15 cellular contexts compared by ENCODE assay signal in genomic region chr15:70556376-70556775, GRCh38.
DNase-seq lines count a peak whose midpoint lies in the region; ATAC-seq and TF ChIP-seq lines count a peak whose summit lies in the region.
"Had no signal": no experiment of that assay in that cellular context is flagged by ENCODE, and none has a peak within 500 bp of the region (broad histone marks: within the 10 kb centered on the region; RNA-seq: fewer than 3 reads in every experiment).

No MANE protein-coding gene starts in this region.

- H3K4me3 ChIP-seq in GM23338 = no peak overlapping the region
- no peak overlapping the region for H3K4me3 ChIP-seq in thymus (ENCODE audit: low read length)
- H3K4me3 ChIP-seq: HAP-1 had no signal

- H3K27me3 Mint-ChIP-seq in activated CD8-positive, alpha-beta memory T cell treated with anti-CD3 and anti-CD28 coated beads, Interleukin-2, amount 10 ng/mL, durations not matched to agents 7 days and 5 days = peaks cover 10% of the 10 kb centered on the region
- no peaks in the 10 kb centered on the region for H3K27me3 Mint-ChIP-seq in GM23338 (ENCODE audit: insufficient read depth, low read depth, poor library complexity)

- H3K9me3 Mint-ChIP-seq in activated CD8-positive, alpha-beta memory T cell treated with anti-CD3 and anti-CD28 coated beads, Interleukin-2, amount 10 ng/mL, durations not matched to agents 7 days and 5 days (ENCODE audit: low read depth) = no peaks in the 10 kb centered on the region
- no peaks in the 10 kb centered on the region for H3K9me3 Mint-ChIP-seq in GM23338

- H3K4me1 Mint-ChIP-seq in activated CD8-positive, alpha-beta memory T cell treated with anti-CD3 and anti-CD28 coated beads, Interleukin-2, amount 10 ng/mL, durations not matched to agents 7 days and 5 days = no peaks in the 10 kb centered on the region
- no peaks in the 10 kb centered on the region for H3K4me1 Mint-ChIP-seq in GM23338

- 92% methylated on average over 4 of the region's 4 CpGs for WGBS in thymus

- H4K20me1 ChIP-seq in GM23338 (replicated peaks; ENCODE audit: insufficient read depth) = no peaks in the 10 kb centered on the region

- no peak for ATAC-seq in activated CD8-positive, alpha-beta memory T cell treated with anti-CD3 and anti-CD28 coated beads, Interleukin-2, amount 10 ng/mL, durations not matched to agents 7 days and 5 days
- ATAC-seq in GM23338 (no peak), HG03196 (IDR thresholded peaks at IDR 0.05; ENCODE audit: unreplicated experiment) (no peak), HG03565 (IDR thresholded peaks at IDR 0.05; ENCODE audit: unreplicated experiment) (no peak)

- H3K27me3 ChIP-seq in GM23338 (ENCODE audit: insufficient read depth) (no peaks in the 10 kb centered on the region), thymus (ENCODE audit: control insufficient read depth, insufficient read depth) (no peaks in the 10 kb centered on the region)

- H3K27ac ChIP-seq in GM23338 (ENCODE audit: low read depth) (no peak overlapping the region), thymus (ENCODE audit: low read depth) (peak overlapping the region; percentile 72)

- no peaks in the 10 kb centered on the region for H3K4me1 ChIP-seq in GM23338 (ENCODE audit: insufficient read depth)
- peaks cover 32% of the 10 kb centered on the region for H3K4me1 ChIP-seq in thymus (ENCODE audit: control insufficient read depth, insufficient read depth, low read length)
- H3K4me1 ChIP-seq: HAP-1 had no signal

- peak; percentile 52 for DNase-seq in activated CD8-positive, alpha-beta memory T cell treated with anti-CD3 and anti-CD28 coated beads, Interleukin-2, amount 50 U/mL, for 48 hours
- no peak for DNase-seq in activated CD8-positive, alpha-beta memory T cell treated with anti-CD3 and anti-CD28 coated beads, Interleukin-2, amount 10 ng/mL, durations not matched to agents 7 days and 5 days
- DNase-seq in GM23338 (ENCODE audit: low spot score) = no peak
- DNase-seq in islet precursor cell = peak; percentile 42
- DNase-seq: C1 segment of cervical spinal cord; DMS 273 treated with DMSO at 0.1 percent for 48 hours; NCI-H1105; NCI-H345; NCI-H526 treated with DMSO at 0.1 percent for 48 hours; NK-92 treated with Interleukin-12 subunit alpha and Interleukin-12 subunit beta, amount 100 ng/mL, for 24 hours; Right ventricle myocardium superior had no signal

- H3K4me2 ChIP-seq in GM23338 = no peak overlapping the region

- H3K36me3 Mint-ChIP-seq in activated CD8-positive, alpha-beta memory T cell treated with anti-CD3 and anti-CD28 coated beads, Interleukin-2, amount 10 ng/mL, durations not matched to agents 7 days and 5 days = no peaks in the 10 kb centered on the region
- no peaks in the 10 kb centered on the region for H3K36me3 Mint-ChIP-seq in GM23338 (ENCODE audit: low read depth)

- no peaks in the 10 kb centered on the region for H3K79me2 ChIP-seq in GM23338 (replicated peaks; ENCODE audit: insufficient read depth)

- no peak overlapping the region for H3K4me3 Mint-ChIP-seq in activated CD8-positive, alpha-beta memory T cell treated with anti-CD3 and anti-CD28 coated beads, Interleukin-2, amount 10 ng/mL, durations not matched to agents 7 days and 5 days
- H3K4me3 Mint-ChIP-seq in GM23338 = no peak overlapping the region

- no peak overlapping the region for H3K27ac Mint-ChIP-seq in activated CD8-positive, alpha-beta memory T cell treated with anti-CD3 and anti-CD28 coated beads, Interleukin-2, amount 10 ng/mL, durations not matched to agents 7 days and 5 days
- H3K27ac Mint-ChIP-seq in GM23338 = no peak overlapping the region

- no peak for TF ChIP-seq CTCF in GM23338 (conservative IDR thresholded peaks at IDR 0.05; ENCODE audit: low read depth in 2 of 2)

- H3F3A ChIP-seq in GM23338 (replicated peaks; ENCODE audit: low read depth) = no peaks in the 10 kb centered on the region

- no peaks in the 10 kb centered on the region for H3K9me3 ChIP-seq in thymus (ENCODE audit: control insufficient read depth)
- H3K9me3 ChIP-seq: HAP-1 had no signal

- peak overlapping the region; percentile 14; the same call in 1 of the 2 replicates for H2AFZ ChIP-seq in GM23338

- no peaks in the 10 kb centered on the region for H3K9me2 ChIP-seq in GM23338 (ENCODE audit: insufficient read depth)

- CTCF ChIA-PET in activated CD8-positive, alpha-beta memory T cell treated with anti-CD3 and anti-CD28 coated beads, Interleukin-2, amount 10 ng/mL, durations not matched to agents 7 days and 5 days (lab: Charles Lee) = no interaction called here

- H3K36me3 ChIP-seq in GM23338 (ENCODE audit: insufficient read depth) (no peaks in the 10 kb centered on the region), thymus (ENCODE audit: control insufficient read depth, insufficient read depth) (no peaks in the 10 kb centered on the region)
- H3K36me3 ChIP-seq: HAP-1 had no signal

TF ChIP-seq in GM23338, 12 proteins besides CTCF, POLR2A, EP300 and RAD21 (continues in another document):
- TF ChIP-seq EZH2phosphoT487 (IDR thresholded peaks at IDR 0.05; ENCODE audit: unreplicated experiment) = no peak
- TF ChIP-seq REST (IDR thresholded peaks at IDR 0.05; ENCODE audit: unreplicated experiment) = no peak
- TF ChIP-seq ZNF331 (CRISPR knock-in tag; IDR thresholded peaks at IDR 0.05; ENCODE audit: low read depth) = no peak
- TF ChIP-seq ETS1 (IDR thresholded peaks at IDR 0.05) = no peak

Comparison
In these comparisons a context has a peak if more than half of its experiments do, and no peak if none do; other contexts are left out.
1. DNase-seq: peak in activated CD8-positive, alpha-beta memory T cell treated with anti-CD3 and anti-CD28 coated beads, Interleukin-2, amount 50 U/mL, for 48 hours (single experiment) and islet precursor cell (single experiment); none in activated CD8-positive, alpha-beta memory T cell treated with anti-CD3 and anti-CD28 coated beads, Interleukin-2, amount 10 ng/mL, durations not matched to agents 7 days and 5 days (single experiment) and GM23338 (single experiment).